Comparison of ENCODE assay signal across 20 cellular contexts in genomic region chr3:27844052-27844675, GRCh38.
"Had no signal": no experiment of that assay in that cellular context is flagged by ENCODE, and none has a peak within 500 bp of the region (broad histone marks: within the 10 kb centered on the region; RNA-seq: fewer than 3 reads in every experiment).

No MANE protein-coding gene starts in this region.

- H3K4me3 ChIP-seq: dorsolateral prefrontal cortex, lower lobe of right lung, prostate gland, right atrium auricular region, smooth muscle cell, suprapubic skin, transverse colon, upper lobe of right lung, uterus had no signal

- H3K4me1 Mint-ChIP-seq: nephron progenitor cell; stimulated activated memory B cell treated with anti-CD40 and anti-IgM and Interleukin-4, amounts not matched to agents 10 μg/mL and 1 μg/mL and 100 μg/mL, for 72 hours had no signal

- H3K27me3 Mint-ChIP-seq: naive thymus-derived CD8-positive, alpha-beta T cell; stimulated activated naive CD8-positive, alpha-beta T cell treated with anti-CD3 and anti-CD28 coated beads, Interleukin-15, Interleukin-2, amounts not matched to agents 100 ng/mL and 50 ng/mL, for 24 hours had no signal

- H3K9me3 ChIP-seq: lower lobe of right lung, prostate gland, right atrium auricular region, suprapubic skin, transverse colon, upper lobe of right lung, uterus had no signal

- H3K36me3 Mint-ChIP-seq: stimulated activated memory B cell treated with anti-CD40 and anti-IgM and Interleukin-4, amounts not matched to agents 10 μg/mL and 1 μg/mL and 100 μg/mL, for 72 hours had no signal

- H3K4me3 Mint-ChIP-seq: nephron progenitor cell; stimulated activated memory B cell treated with anti-CD40 and anti-IgM and Interleukin-4, amounts not matched to agents 10 μg/mL and 1 μg/mL and 100 μg/mL, for 72 hours; stimulated activated naive CD8-positive, alpha-beta T cell treated with anti-CD3 and anti-CD28 coated beads, Interleukin-15, Interleukin-2, amounts not matched to agents 100 ng/mL and 50 ng/mL, for 24 hours had no signal

- H3K27me3 ChIP-seq: right atrium auricular region, suprapubic skin, transverse colon, upper lobe of right lung, uterus had no signal

- ATAC-seq: left ventricle myocardium superior; lower lobe of right lung; naive thymus-derived CD8-positive, alpha-beta T cell; sciatic nerve; stimulated activated memory B cell treated with anti-CD40 and anti-IgM and Interleukin-4, amounts not matched to agents 10 μg/mL and 1 μg/mL and 100 μg/mL, for 72 hours; upper lobe of right lung had no signal

- H3K9me3 Mint-ChIP-seq: nephron progenitor cell; stimulated activated memory B cell treated with anti-CD40 and anti-IgM and Interleukin-4, amounts not matched to agents 10 μg/mL and 1 μg/mL and 100 μg/mL, for 72 hours had no signal

- DNase-seq: dorsolateral prefrontal cortex; effector CD4-positive, alpha-beta T cell; left ventricle myocardium superior; lower lobe of right lung; naive thymus-derived CD8-positive, alpha-beta T cell; nephron progenitor cell; nucleus accumbens; stimulated activated CD4-positive, alpha-beta T cell treated with anti-CD3 and anti-CD28 coated beads, Interleukin-12 subunit alpha, Interleukin-12 subunit beta, amount 100 ng/mL, for 4 hours; stimulated activated CD4-positive, alpha-beta T cell treated with anti-CD3 and anti-CD28 coated beads, Interleukin-1b, Interleukin-23, amount 100 ng/mL, for 48 hours; stimulated activated CD4-positive, alpha-beta T cell treated with anti-CD3 and anti-CD28 coated beads, Interleukin-4, amount 100 ng/mL, for 1 hour; transverse colon; upper lobe of right lung; uterus had no signal

- H3K27ac ChIP-seq: dorsolateral prefrontal cortex, lower lobe of right lung, prostate gland, right atrium auricular region, suprapubic skin, transverse colon, upper lobe of right lung, uterus had no signal

- H3K36me3 ChIP-seq: lower lobe of right lung, prostate gland, right atrium auricular region, suprapubic skin, transverse colon, upper lobe of right lung, uterus had no signal

- H3K4me1 ChIP-seq: lower lobe of right lung, prostate gland, right atrium auricular region, suprapubic skin, transverse colon, upper lobe of right lung, uterus had no signal

- H3K27ac Mint-ChIP-seq: nephron progenitor cell; stimulated activated memory B cell treated with anti-CD40 and anti-IgM and Interleukin-4, amounts not matched to agents 10 μg/mL and 1 μg/mL and 100 μg/mL, for 72 hours; stimulated activated naive CD8-positive, alpha-beta T cell treated with anti-CD3 and anti-CD28 coated beads, Interleukin-15, Interleukin-2, amounts not matched to agents 100 ng/mL and 50 ng/mL, for 24 hours had no signal
